11 cellular contexts compared by ENCODE assay signal in the genomic region with DNA sequence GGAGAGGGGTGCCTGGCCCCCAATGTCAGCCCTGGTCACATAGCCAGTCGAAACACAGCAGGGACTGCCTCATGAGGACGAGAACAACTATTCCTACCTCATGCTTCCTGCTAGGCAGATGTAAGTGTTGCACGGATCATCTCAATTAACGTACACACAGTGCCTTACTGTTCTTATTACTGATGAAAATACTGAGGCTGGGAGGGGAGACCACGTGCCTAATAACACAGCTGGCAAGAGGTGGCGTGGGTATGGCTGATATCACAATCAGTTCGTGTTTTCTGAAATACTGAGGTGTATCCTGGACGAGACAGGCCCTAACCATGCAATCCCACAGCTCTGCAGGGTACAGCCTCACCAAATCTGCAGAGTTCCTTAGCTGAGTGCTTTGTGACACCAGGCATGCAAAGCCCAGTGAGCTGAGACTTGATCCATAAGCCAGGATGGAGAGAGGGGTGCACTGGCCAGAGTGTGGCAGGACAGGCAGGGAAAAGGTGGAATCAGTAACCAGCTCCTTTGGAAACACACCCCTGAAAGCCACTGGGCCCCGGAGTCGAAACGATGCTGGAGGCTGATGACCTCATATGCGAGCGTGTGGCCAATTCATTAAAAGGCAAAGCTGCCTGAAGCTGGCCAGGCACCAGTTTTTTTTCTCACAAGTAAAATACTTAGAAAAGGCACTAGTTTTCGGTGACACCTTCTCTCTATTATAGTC.
DNase-seq lines count a peak whose midpoint lies in the region; ATAC-seq, FAIRE-seq and TF ChIP-seq lines count a peak whose summit lies in the region.
"Had no signal": no experiment of that assay in that cellular context is flagged by ENCODE, and none has a peak within 500 bp of the region (broad histone marks: within the 10 kb centered on the region; RNA-seq: fewer than 3 reads in every experiment).

No MANE protein-coding gene starts in this region.

- H2BK5ac ChIP-seq in H1 (ENCODE audit: low read depth, low read length) (peak overlapping the region; percentile 64), mesendoderm (ENCODE audit: low read length) (no peak overlapping the region)

- peak overlapping the region; percentile 95 for H2BK12ac ChIP-seq in H1 (ENCODE audit: low read depth, low read length)

- H3K4ac ChIP-seq in H1 (replicated peaks; ENCODE audit: insufficient read length, low read depth, low read length) (peak overlapping the region; percentile 33), mesendoderm (ENCODE audit: low read depth, low read length) (peak overlapping the region; percentile 28)

- H3K27ac ChIP-seq in H1 (ENCODE audit: low read depth, low read length) (peak overlapping the region; percentile 74), mesendoderm (ENCODE audit: low read depth, low read length) (peak overlapping the region; percentile 62)
- H3K27ac ChIP-seq: HL-60 had no signal

- H3K9ac ChIP-seq in H1 (replicated peaks in 1 of 4; ENCODE audit: extremely low read depth in 1 of 4, low read depth in 3 of 4, low read length in 3 of 4) (peak overlapping the region in 3 of 4 experiments; percentile 1 to 34 (median 7); a peak in 2 of 7 replicates), mesendoderm (ENCODE audit: low read length) (peak overlapping the region; percentile 23)

- DNase-seq in A172 (ENCODE audit: low spot score) (peak; percentile 44), NCI-H226 (peak; percentile 63), H1 (ENCODE audit: low read depth in 1 of 2, low spot score in 2 of 2) (no peak), mesendoderm (peak; percentile 67), COR-L47 (lab: John Stamatoyannopoulos, UW) (no peak), CD14-positive monocyte (ENCODE audit: low spot score) (no peak)
- DNase-seq: activated CD4-positive, alpha-beta memory T cell treated with anti-CD3 and anti-CD28 coated beads, Interleukin-2, amount 10 ng/mL, durations not matched to agents 7 days and 5 days had no signal

- H3K36me3 Mint-ChIP-seq in CD14-positive monocyte = peaks cover 97 to 99% of the 10 kb centered on the region in 2 donors

- no peak overlapping the region for H3K14ac ChIP-seq in H1 (ENCODE audit: insufficient read length)

- H3K27ac Mint-ChIP-seq in CD14-positive monocyte = peak overlapping the region in 1 of 7 donors; percentile 43

- H3K4me3 ChIP-seq in H1 (ENCODE audit: extremely low read depth in 1 of 4, insufficient read depth in 2 of 4, low read depth in 3 of 4, low read length in 4 of 4) (no peak overlapping the region), mesendoderm (ENCODE audit: low read length) (no peak overlapping the region)
- H3K4me3 ChIP-seq: mucosa of descending colon had no signal

- H3K23me2 ChIP-seq in H1 (ENCODE audit: low read depth, low read length) = no peaks in the 10 kb centered on the region

- CTCF ChIA-PET in H1 (lab: Charles Lee; ENCODE audit: partially characterized antibody) = interaction anchor here (0.7 to 3.7 kb wide), 12 partner anchors 10 to 243 kb away, joined by 3 to 12 read pairs (median 3); partner anchors contain the start of gene RAPGEF1

- H4K91ac ChIP-seq in H1 (replicated peaks; ENCODE audit: insufficient read length, low read length) = peak overlapping the region; percentile 87

- TF ChIP-seq CTCF in H1 (IDR thresholded peaks at IDR 0.05; ENCODE audit: control extremely low read depth in 1 of 3, insufficient read depth in 1 of 3, low read depth in 1 of 3, low read length in 3 of 3) (no peak), CD14-positive monocyte (IDR thresholded peaks at IDR 0.05) (no peak)

- H3K23ac ChIP-seq in H1 (ENCODE audit: insufficient read length) (no peak overlapping the region), mesendoderm (ENCODE audit: low read length) (peak overlapping the region; percentile 26)

- H3K9me3 ChIP-seq in H1 (ENCODE audit: insufficient read depth in 2 of 2, low read depth in 1 of 2, low read length in 1 of 2) = no peaks in the 10 kb centered on the region
- H3K9me3 ChIP-seq: mucosa of descending colon had no signal

- H2BK120ac ChIP-seq in H1 (replicated peaks; ENCODE audit: low read depth, low read length) (peak overlapping the region; percentile 8), mesendoderm (ENCODE audit: low read depth, low read length) (no peak overlapping the region)

- H3K9me3 Mint-ChIP-seq in CD14-positive monocyte = no peaks in the 10 kb centered on the region
- H3K9me3 Mint-ChIP-seq: activated CD4-positive, alpha-beta memory T cell treated with anti-CD3 and anti-CD28 coated beads, Interleukin-2, amount 10 ng/mL, durations not matched to agents 7 days and 5 days had no signal

- peaks cover 11 to 24% (median 20%) of the 10 kb centered on the region in 4 experiments for H3K4me1 ChIP-seq in H1 (replicated peaks in 1 of 4; ENCODE audit: control insufficient read depth in 3 of 4, insufficient read depth in 4 of 4, low read length in 3 of 4)
- H3K4me1 ChIP-seq in mesendoderm (ENCODE audit: control insufficient read depth, low read depth, low read length) = peaks cover 13% of the 10 kb centered on the region

- H3K18ac ChIP-seq in H1 (ENCODE audit: extremely low read depth, low read length) = peak overlapping the region; percentile 86
- H3K18ac ChIP-seq in mesendoderm (ENCODE audit: low read length) = no peak overlapping the region

- TF ChIP-seq RAD21 in H1 (IDR thresholded peaks at IDR 0.05 in 1 of 2, conservative IDR thresholded peaks at IDR 0.05 in 1 of 2; ENCODE audit: low read depth in 2 of 2, low read length in 2 of 2) = no peak

- H2AFZ ChIP-seq in H1 (ENCODE audit: low read length) = no peak overlapping the region

- H3K36me3 ChIP-seq in H1 (ENCODE audit: control insufficient read depth in 2 of 4, insufficient read depth in 4 of 4, low read length in 3 of 4) = no peaks in the 10 kb centered on the region
- no peaks in the 10 kb centered on the region for H3K36me3 ChIP-seq in mesendoderm (ENCODE audit: control insufficient read depth, insufficient read depth, low read length)

- WGBS in H1 (ENCODE audit: extremely low coverage in 1 of 2, insufficient coverage in 1 of 2, insufficient read length in 1 of 2, insufficient replicate concordance in 2 of 2, low coverage in 1 of 2, low lambda C conversion rate in 2 of 2, missing lambda C conversion rate in 1 of 2), 2 experiments = 76% methylated on average over 14 of the region's 14 CpGs; no CpG with 5 or more reads in 1 of the 2 experiments
- no CpG with 5 or more reads among the region's 14 CpGs for WGBS in mesendoderm (ENCODE audit: extremely low coverage, insufficient coverage, low lambda C conversion rate)

- H3K56ac ChIP-seq in H1 (replicated peaks; ENCODE audit: insufficient read length, low read depth, low read length) = no peak overlapping the region
- H3K56ac ChIP-seq in mesendoderm (ENCODE audit: low read length) = peak overlapping the region; percentile 6

- H3K27me3 ChIP-seq in H1 (replicated peaks in 1 of 4; ENCODE audit: control insufficient read depth in 3 of 4, extremely low read depth in 1 of 4, insufficient read depth in 3 of 4, low read length in 3 of 4) (no peaks in the 10 kb centered on the region), mesendoderm (ENCODE audit: insufficient read depth, low read length, poor library complexity) (no peaks in the 10 kb centered on the region)

- H4K20me1 ChIP-seq in H1 (replicated peaks in 1 of 2; ENCODE audit: control insufficient read depth in 1 of 2, insufficient read depth in 2 of 2, low read length in 2 of 2) = no peaks in the 10 kb centered on the region

- no peak for FAIRE-seq in H1 (lab: Jason Lieb, UNC)

- no peak for TF ChIP-seq POLR2A in H1 (IDR thresholded peaks at IDR 0.05; ENCODE audit: control extremely low read depth in 1 of 2, low read depth in 2 of 2, low read length in 2 of 2)

- H4K8ac ChIP-seq in H1 (ENCODE audit: extremely low read depth, insufficient read depth, low read length) (0 out of 2 replicates have a peak overlapping the region, but pooled peaks have one; percentile 26), mesendoderm (ENCODE audit: low read depth, low read length) (no peak overlapping the region)

- H2BK20ac ChIP-seq in H1 (ENCODE audit: low read length) = peak overlapping the region; percentile 24; the same call in 1 of the 2 replicates

- POLR2A ChIA-PET in H1 (lab: Charles Lee; ENCODE audit: partially characterized antibody) = interaction anchor here (0.6 to 3.3 kb wide), 9 partner anchors 12 to 277 kb away, joined by 3 to 16 read pairs (median 4); no protein-coding TSS in a partner anchor

- peaks cover under 1% of the 10 kb centered on the region for H3K4me1 Mint-ChIP-seq in CD14-positive monocyte
- H3K4me1 Mint-ChIP-seq: activated CD4-positive, alpha-beta memory T cell treated with anti-CD3 and anti-CD28 coated beads, Interleukin-2, amount 10 ng/mL, durations not matched to agents 7 days and 5 days had no signal

- no peaks in the 10 kb centered on the region for H3K79me2 ChIP-seq in H1 (ENCODE audit: control insufficient read depth in 1 of 2, insufficient read depth in 2 of 2, low read length in 2 of 2)
- no peaks in the 10 kb centered on the region for H3K79me2 ChIP-seq in mesendoderm (ENCODE audit: control insufficient read depth, insufficient read depth, low read length)

- no peak overlapping the region for H4K5ac ChIP-seq in H1 (ENCODE audit: insufficient read length, low read depth, low read length)
- no peak overlapping the region for H4K5ac ChIP-seq in mesendoderm (ENCODE audit: low read length)

- intact Hi-C loops in CD14-positive monocyte (cut with micrococcal nuclease) = no loop called here

- H3K27me3 Mint-ChIP-seq in CD14-positive monocyte (ENCODE audit: low read depth in 3 of 3) = no peaks in the 10 kb centered on the region
- H3K27me3 Mint-ChIP-seq: activated CD4-positive, alpha-beta memory T cell treated with anti-CD3 and anti-CD28 coated beads, Interleukin-2, amount 10 ng/mL, durations not matched to agents 7 days and 5 days had no signal

- H2BK15ac ChIP-seq in H1 (ENCODE audit: low read length) (no peak overlapping the region), mesendoderm (replicated peaks; ENCODE audit: low read depth) (no peak overlapping the region)

- ATAC-seq in HG03159 (IDR thresholded peaks at IDR 0.05; ENCODE audit: unreplicated experiment) (no peak), HG02623 (IDR thresholded peaks at IDR 0.05; ENCODE audit: unreplicated experiment) (no peak)

- H3K4me2 ChIP-seq in H1 (ENCODE audit: insufficient read depth in 1 of 2, low read depth in 2 of 2, low read length in 2 of 2) (peak overlapping the region; percentile 50 to 56; a peak in 3 of 4 replicates), mesendoderm (ENCODE audit: low read length) (no peak overlapping the region)

- TF ChIP-seq EP300 in H1 (IDR thresholded peaks at IDR 0.05; ENCODE audit: borderline replicate concordance in 1 of 2, low read depth in 2 of 2, low read length in 2 of 2) = no peak

- no peaks in the 10 kb centered on the region for H3K79me1 ChIP-seq in H1 (ENCODE audit: low read depth, low read length)
- H3K79me1 ChIP-seq in mesendoderm (ENCODE audit: low read length) = no peaks in the 10 kb centered on the region

- H3K4me3 Mint-ChIP-seq in CD14-positive monocyte = no peak overlapping the region
- H3K4me3 Mint-ChIP-seq: activated CD4-positive, alpha-beta memory T cell treated with anti-CD3 and anti-CD28 coated beads, Interleukin-2, amount 10 ng/mL, durations not matched to agents 7 days and 5 days had no signal

- H2AK5ac ChIP-seq in H1 (ENCODE audit: low read depth, low read length) (peak overlapping the region; percentile 82; the same call in 1 of the 2 replicates), mesendoderm (ENCODE audit: low read length) (no peak overlapping the region)

TF ChIP-seq in H1, 55 proteins besides CTCF, POLR2A, EP300 and RAD21 (continues in another document):
- TF ChIP-seq CHD2 (IDR thresholded peaks at IDR 0.05; ENCODE audit: low read length) = no peak

Comparison
In these comparisons a context has a peak if more than half of its experiments do, and no peak if none do; other contexts are left out.
1. DNase-seq: peak in A172 (single experiment), NCI-H226 (single experiment) and mesendoderm (single experiment); none in H1 (0 of 2), COR-L47 (single experiment) and CD14-positive monocyte (single experiment).